ENCODE assay signal across 21 cellular contexts in genomic region chr12:122238861-122239260, GRCh38. TPM values are rescaled to one million over a fixed set of nuclear protein-coding genes. Genes with fewer than 3 reads are reported as not detected.
DNase-seq lines count a peak whose midpoint lies in the region; ATAC-seq, FAIRE-seq and TF ChIP-seq lines count a peak whose summit lies in the region.
"Had no signal": no experiment of that assay in that cellular context is flagged by ENCODE, and none has a peak within 500 bp of the region (broad histone marks: within the 10 kb centered on the region; RNA-seq: fewer than 3 reads in every experiment).

No MANE protein-coding gene starts in this region.

- H3K36me3 ChIP-seq in bronchial epithelial cell (ENCODE audit: control insufficient read depth, insufficient read depth, low read length): peaks cover 6% of the 10 kb centered on the region

- DNase-seq in NCI-H146 (lab: John Stamatoyannopoulos, UW) (peak; percentile 8), NCI-H146 treated with DMSO at 0.1 percent for 48 hours (lab: John Stamatoyannopoulos, UW; ENCODE audit: unreplicated experiment) (no peak), NCI-H69 (lab: John Stamatoyannopoulos, UW) (peak; percentile 72), bronchial epithelial cell (ENCODE audit: low read depth) (peak; percentile 69), nephron progenitor cell (no peak), NCI-H2081 treated with DMSO at 0.1 percent for 48 hours (lab: John Stamatoyannopoulos, UW) (no peak)
- DNase-seq in activated CD4-positive, alpha-beta T cell treated with anti-CD3 and anti-CD28 coated beads, Interleukin-2, amount 10 ng/mL, durations not matched to agents 24 days and 14 days: no peak
- DNase-seq: Calu3, GOT3, KBM-7, MV-4-11, NCI-H187 treated with DMSO at 0.1 percent for 48 hours, NCI-H2171 treated with DMSO at 0.1 percent for 48 hours, NCI-H774, RPMI8226 had no signal

- no peak overlapping the region for H3K4me3 ChIP-seq in bronchial epithelial cell (ENCODE audit: low read depth, low read length)
- H3K4me3 ChIP-seq: SJSA1 had no signal

- peaks cover 3% of the 10 kb centered on the region for H3K27me3 Mint-ChIP-seq in nephron progenitor cell (ENCODE audit: low read depth, poor library complexity)
- no peaks in the 10 kb centered on the region for H3K27me3 Mint-ChIP-seq in activated CD4-positive, alpha-beta T cell treated with anti-CD3 and anti-CD28 coated beads, Interleukin-2, amount 10 ng/mL, durations not matched to agents 24 days and 14 days
- H3K27me3 Mint-ChIP-seq: B cell had no signal

- intact Hi-C loops in activated CD4-positive, alpha-beta T cell treated with anti-CD3 and anti-CD28 coated beads, Interleukin-2, amount 10 ng/mL, durations not matched to agents 24 days and 14 days (cut with micrococcal nuclease): no loop called here

- peaks cover 50% of the 10 kb centered on the region for H3K36me3 Mint-ChIP-seq in nephron progenitor cell (ENCODE audit: low read depth)
- H3K36me3 Mint-ChIP-seq in activated CD4-positive, alpha-beta T cell treated with anti-CD3 and anti-CD28 coated beads, Interleukin-2, amount 10 ng/mL, durations not matched to agents 24 days and 14 days (ENCODE audit: low read depth): peaks cover 26% of the 10 kb centered on the region

- H3K4me3 Mint-ChIP-seq in nephron progenitor cell: no peak overlapping the region
- no peak overlapping the region for H3K4me3 Mint-ChIP-seq in activated CD4-positive, alpha-beta T cell treated with anti-CD3 and anti-CD28 coated beads, Interleukin-2, amount 10 ng/mL, durations not matched to agents 24 days and 14 days
- H3K4me3 Mint-ChIP-seq: B cell had no signal

- H3K27ac Mint-ChIP-seq in nephron progenitor cell: peak overlapping the region; percentile 47
- no peak overlapping the region for H3K27ac Mint-ChIP-seq in activated CD4-positive, alpha-beta T cell treated with anti-CD3 and anti-CD28 coated beads, Interleukin-2, amount 10 ng/mL, durations not matched to agents 24 days and 14 days
- H3K27ac Mint-ChIP-seq: B cell had no signal

- no peak for FAIRE-seq in bronchial epithelial cell (lab: Jason Lieb, UNC)
- FAIRE-seq: GM12892 had no signal

- H3K9me3 Mint-ChIP-seq in nephron progenitor cell: no peaks in the 10 kb centered on the region
- no peaks in the 10 kb centered on the region for H3K9me3 Mint-ChIP-seq in activated CD4-positive, alpha-beta T cell treated with anti-CD3 and anti-CD28 coated beads, Interleukin-2, amount 10 ng/mL, durations not matched to agents 24 days and 14 days

- H3K27me3 ChIP-seq in bronchial epithelial cell (ENCODE audit: control insufficient read depth, insufficient read depth, low read length): no peaks in the 10 kb centered on the region
- H3K27me3 ChIP-seq: SJSA1 had no signal

- no peaks in the 10 kb centered on the region for H3K4me1 Mint-ChIP-seq in nephron progenitor cell
- H3K4me1 Mint-ChIP-seq in activated CD4-positive, alpha-beta T cell treated with anti-CD3 and anti-CD28 coated beads, Interleukin-2, amount 10 ng/mL, durations not matched to agents 24 days and 14 days: peaks cover 6% of the 10 kb centered on the region
- H3K4me1 Mint-ChIP-seq: B cell had no signal

- no peak for TF ChIP-seq CTCF in bronchial epithelial cell (IDR thresholded peaks at IDR 0.05; ENCODE audit: insufficient read depth, low read length, severe bottlenecking)
- TF ChIP-seq CTCF in nephron progenitor cell (IDR thresholded peaks at IDR 0.05): no peak

- ATAC-seq in HG02973 (IDR thresholded peaks at IDR 0.05; ENCODE audit: unreplicated experiment): no peak

RNA-seq across cellular contexts. Expression of gene DIABLO, which starts 13.0 kb away (rescaled TPM):
- total RNA-seq in bronchial epithelial cell: 52.9 and 78.7 TPM in 2 replicates
- total RNA-seq in activated CD4-positive, alpha-beta T cell treated with anti-CD3 and anti-CD28 coated beads, Interleukin-2, amount 10 ng/mL, durations not matched to agents 24 days and 14 days: 59.4 and 61.0 TPM in 2 replicates

RNA-seq across cellular contexts. Expression of gene VPS33A, which starts 27.4 kb away (rescaled TPM):
- 17.1 and 23.8 TPM in 2 replicates for total RNA-seq in bronchial epithelial cell
- 25.9 and 28.4 TPM in 2 replicates for total RNA-seq in activated CD4-positive, alpha-beta T cell treated with anti-CD3 and anti-CD28 coated beads, Interleukin-2, amount 10 ng/mL, durations not matched to agents 24 days and 14 days

RNA-seq across cellular contexts. Expression of gene B3GNT4, which starts 35.4 kb away (rescaled TPM):
- total RNA-seq in bronchial epithelial cell: 0.53 and 2.0 TPM in 2 replicates
- 0.64 and 1.0 TPM in 2 replicates for total RNA-seq in activated CD4-positive, alpha-beta T cell treated with anti-CD3 and anti-CD28 coated beads, Interleukin-2, amount 10 ng/mL, durations not matched to agents 24 days and 14 days
- total RNA-seq: B cell, SJSA1 had no signal

RNA-seq across cellular contexts. Expression of gene LRRC43, which starts 55.9 kb away (rescaled TPM):
- total RNA-seq in bronchial epithelial cell: under 0.01 and 0.51 TPM in 2 replicates
- 0.33 TPM in 1 of 2 replicates, not detected in the other for total RNA-seq in activated CD4-positive, alpha-beta T cell treated with anti-CD3 and anti-CD28 coated beads, Interleukin-2, amount 10 ng/mL, durations not matched to agents 24 days and 14 days
- total RNA-seq: A172, B cell, Calu3, NCI-H460, SJSA1 had no signal

Comparison
In these comparisons a context has a peak if more than half of its experiments do, and no peak if none do; other contexts are left out.
1. DNase-seq: peak in NCI-H146 (single experiment), NCI-H69 (single experiment) and bronchial epithelial cell (single experiment); none in NCI-H146 treated with DMSO at 0.1 percent for 48 hours (single experiment), nephron progenitor cell (single experiment), activated CD4-positive, alpha-beta T cell treated with anti-CD3 and anti-CD28 coated beads, Interleukin-2, amount 10 ng/mL, durations not matched to agents 24 days and 14 days (single experiment) and NCI-H2081 treated with DMSO at 0.1 percent for 48 hours (single experiment).